ENCODE assay signal across 25 cellular contexts in the genomic region with DNA sequence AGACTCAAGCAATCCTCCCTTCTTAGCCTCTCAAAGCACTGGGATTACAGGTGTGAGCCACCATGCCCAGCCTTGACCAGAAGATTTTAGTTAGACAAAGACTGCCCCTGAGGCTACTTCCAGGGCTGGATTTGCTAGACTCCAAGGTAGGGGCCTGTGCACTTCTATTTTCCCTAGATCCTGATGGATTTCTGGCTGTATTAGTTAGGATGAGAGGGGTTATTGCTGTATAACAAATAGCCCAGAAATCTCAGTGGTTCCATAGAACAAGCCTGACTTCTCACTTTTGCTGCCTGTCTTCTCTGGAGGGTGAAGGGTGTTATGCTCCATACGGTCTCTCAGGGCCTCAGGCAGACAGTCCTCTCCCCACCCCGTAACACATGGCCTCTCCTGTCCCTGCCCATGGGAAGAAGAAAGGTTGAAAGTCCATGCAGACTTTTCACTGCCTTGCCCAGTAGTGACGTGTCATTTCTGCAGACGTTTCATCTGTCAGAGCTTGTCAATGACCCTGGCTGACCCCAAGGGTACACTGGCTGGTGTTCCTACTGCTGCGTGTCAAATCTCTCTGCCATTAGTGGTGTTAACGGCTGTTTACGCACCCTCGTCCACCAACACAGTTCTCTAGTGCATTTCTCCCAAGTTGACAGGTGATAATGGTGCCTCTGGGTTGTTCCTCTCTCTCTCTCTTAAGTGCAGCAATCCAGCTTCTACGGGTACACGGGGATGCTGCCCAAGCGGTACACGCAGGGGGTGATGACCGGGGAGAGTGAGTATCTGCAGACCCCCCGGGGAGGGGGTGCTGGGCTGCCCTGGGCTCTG.
"Had no signal": no experiment of that assay in that cellular context is flagged by ENCODE, and none has a peak within 500 bp of the region (broad histone marks: within the 10 kb centered on the region; RNA-seq: fewer than 3 reads in every experiment).

No MANE protein-coding gene starts in this region.

- DNase-seq: activated B cell treated with CpG ODN at 0.5 μM for 24 hours; activated CD4-positive, alpha-beta T cell treated with anti-CD3 and anti-CD28 coated beads for 1 hour; activated CD4-positive, alpha-beta T cell treated with anti-CD3 and anti-CD28 coated beads, Interleukin-2, amount 10 ng/mL, durations not matched to agents 24 days and 14 days; activated CD4-positive, alpha-beta T cell treated with anti-CD3 and anti-CD28 coated beads, Interleukin-2, amount 50 U/mL, for 48 hours; activated CD8-positive, alpha-beta memory T cell treated with anti-CD3 and anti-CD28 coated beads, Interleukin-2, amount 10 ng/mL, durations not matched to agents 7 days and 5 days; activated effector memory CD4-positive, alpha-beta T cell treated with anti-CD3 and anti-CD28 coated beads, Interleukin-2, amount 50 U/mL, for 16 hours; activated naive CD4-positive, alpha-beta T cell treated with Interleukin-2 at 50 U/mL for 16 hours; activated naive CD8-positive, alpha-beta T cell treated with anti-CD3 and anti-CD28 coated beads, Interleukin-2, amount 50 U/mL, for 24 hours; activated T-cell treated with anti-CD3 and anti-CD28 coated beads, Interleukin-2, amount 50 U/mL, for 24 hours; amniotic stem cell; body of pancreas; central memory CD4-positive, alpha-beta T cell; NCI-H1092; NCI-H1417 treated with DMSO at 0.1 percent for 48 hours; NCI-H1694; NCI-H2029 treated with DMSO at 0.1 percent for 48 hours; NCI-H345; NCI-H510A; NCI-H526 treated with DMSO at 0.1 percent for 48 hours; PC-9; T-cell; T-helper 2 cell; T1000 had no signal

- ATAC-seq: activated CD8-positive, alpha-beta memory T cell treated with anti-CD3 and anti-CD28 coated beads, Interleukin-2, amount 10 ng/mL, durations not matched to agents 7 days and 5 days; activated naive CD4-positive, alpha-beta T cell treated with anti-CD3 and anti-CD28 coated beads, Interleukin-2, amount 50 U/mL, for 72 hours; activated naive CD8-positive, alpha-beta T cell treated with anti-CD3 and anti-CD28 coated beads, Interleukin-2, amount 50 U/mL, for 24 hours; body of pancreas; Right ventricle myocardium inferior; T-cell had no signal
